Comparison of ENCODE assay signal across 15 cellular contexts in the genomic region with DNA sequence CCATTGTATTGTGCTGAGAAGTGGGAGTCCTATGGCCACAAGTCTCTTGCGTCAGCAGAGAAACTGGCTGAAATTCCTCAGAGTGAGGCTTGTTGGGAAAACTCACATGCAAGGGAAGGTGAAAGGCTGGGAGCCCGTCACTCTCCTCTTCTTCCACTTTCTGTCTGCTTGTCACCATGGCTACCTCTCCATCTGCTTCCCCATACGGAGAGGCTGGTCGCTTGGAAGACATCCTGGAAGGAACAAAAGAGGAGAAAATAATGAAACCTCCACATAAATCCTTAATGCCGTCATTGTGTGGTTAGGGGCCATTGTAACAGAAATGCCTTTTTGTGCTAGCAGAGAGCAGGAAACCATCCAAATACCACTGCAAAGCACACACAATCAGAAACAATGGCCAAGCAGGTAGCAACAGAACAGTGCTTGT. TPM values are rescaled to one million over a fixed set of nuclear protein-coding genes. Genes with fewer than 3 reads are reported as not detected.
A peak's percentile ranks its signal among the peaks of the same experiment; 100 is the strongest.
DNase-seq lines count a peak whose midpoint lies in the region; ATAC-seq and TF ChIP-seq lines count a peak whose summit lies in the region.
"Had no signal": no experiment of that assay in that cellular context is flagged by ENCODE, and none has a peak within 500 bp of the region (broad histone marks: within the 10 kb centered on the region; RNA-seq: fewer than 3 reads in every experiment).

No MANE protein-coding gene starts in this region.

- H3K36me3 ChIP-seq in HUES48 (ENCODE audit: control insufficient read depth, insufficient read depth, low read length): no peaks in the 10 kb centered on the region
- H3K36me3 ChIP-seq in SJCRH30: peaks cover 2% of the 10 kb centered on the region; the same call in 1 of the 2 replicates

- H3K9ac ChIP-seq in HUES48 (ENCODE audit: low read depth, low read length): peak overlapping the region; percentile 3; the same call in 1 of the 2 replicates

- peak overlapping the region; percentile 78 for H3K4me3 Mint-ChIP-seq in neural crest cell
- H3K4me3 Mint-ChIP-seq: activated naive CD4-positive, alpha-beta T cell treated with anti-CD3 and anti-CD28 coated beads, Interleukin-2, amount 50 U/mL, for 24 hours; immature natural killer cell; natural killer cell treated with Interleukin-12 subunit alpha and Interleukin-12 subunit beta and Interleukin-15 and Interleukin-18, amount 100 ng/mL, for 72 hours; stimulated activated naive CD8-positive, alpha-beta T cell treated with anti-CD3 and anti-CD28 coated beads, Interleukin-15, amount 100 ng/mL, for 72 hours had no signal

- 0 out of 2 replicates have a peak, but pooled peaks cover under 1% of the 10 kb centered on the region for H3K9me3 ChIP-seq in HUES48 (ENCODE audit: control insufficient read depth, insufficient read depth, low read length)
- no peaks in the 10 kb centered on the region for H3K9me3 ChIP-seq in SJCRH30 (replicated peaks)

- H3K4me3 ChIP-seq in HUES48 (ENCODE audit: low read depth, low read length) (no peak overlapping the region), SJCRH30 (no peak overlapping the region)

- H3K4me1 ChIP-seq in HUES48 (ENCODE audit: control insufficient read depth, insufficient read depth, low read length) (peaks cover 15% of the 10 kb centered on the region), SJCRH30 (no peaks in the 10 kb centered on the region)

- H3K27me3 ChIP-seq in HUES48 (ENCODE audit: control insufficient read depth, insufficient read depth, low read length) (no peaks in the 10 kb centered on the region), SJCRH30 (no peaks in the 10 kb centered on the region)

- no peak for ATAC-seq in GM18873 (IDR thresholded peaks at IDR 0.05; ENCODE audit: low FRiP score, unreplicated experiment)
- ATAC-seq in GM21723 (IDR thresholded peaks at IDR 0.05; ENCODE audit: unreplicated experiment): no peak
- no peak for ATAC-seq in HG03442 (IDR thresholded peaks at IDR 0.05; ENCODE audit: unreplicated experiment)
- ATAC-seq: natural killer cell treated with Interleukin-12 subunit alpha and Interleukin-12 subunit beta and Interleukin-15 and Interleukin-18, amount 100 ng/mL, for 72 hours; stimulated activated naive CD8-positive, alpha-beta T cell treated with anti-CD3 and anti-CD28 coated beads, Interleukin-15, amount 100 ng/mL, for 72 hours had no signal

- no peak for TF ChIP-seq CTCF in neural crest cell (conservative IDR thresholded peaks at IDR 0.05)

- peaks cover 3% of the 10 kb centered on the region for H3K9me3 Mint-ChIP-seq in neural crest cell
- H3K9me3 Mint-ChIP-seq: activated naive CD4-positive, alpha-beta T cell treated with anti-CD3 and anti-CD28 coated beads, Interleukin-2, amount 50 U/mL, for 24 hours; stimulated activated naive CD8-positive, alpha-beta T cell treated with anti-CD3 and anti-CD28 coated beads, Interleukin-15, amount 100 ng/mL, for 72 hours had no signal

- peaks cover 18% of the 10 kb centered on the region for H3K36me3 Mint-ChIP-seq in neural crest cell (ENCODE audit: low read depth)
- H3K36me3 Mint-ChIP-seq: activated naive CD4-positive, alpha-beta T cell treated with anti-CD3 and anti-CD28 coated beads, Interleukin-2, amount 50 U/mL, for 24 hours; immature natural killer cell; natural killer cell treated with Interleukin-12 subunit alpha and Interleukin-12 subunit beta and Interleukin-15 and Interleukin-18, amount 100 ng/mL, for 72 hours had no signal

- DNase-seq in NCI-H2171 treated with DMSO at 0.1 percent for 48 hours (lab: John Stamatoyannopoulos, UW) (peak; percentile 80), neural crest cell (ENCODE audit: low read depth, low spot score) (peak; percentile 16), SJCRH30 (no peak)
- DNase-seq: activated CD4-positive, alpha-beta T cell treated with anti-CD3 and anti-CD28 coated beads, Interleukin-2, amount 50 U/mL, for 1 hour; effector memory CD4-positive, alpha-beta T cell; immature natural killer cell; stimulated activated naive CD8-positive, alpha-beta T cell treated with anti-CD3 and anti-CD28 coated beads, Interleukin-15, amount 100 ng/mL, for 72 hours; SW 1271 had no signal

- no peaks in the 10 kb centered on the region for H3K27me3 Mint-ChIP-seq in neural crest cell (ENCODE audit: low read depth)
- H3K27me3 Mint-ChIP-seq: activated naive CD4-positive, alpha-beta T cell treated with anti-CD3 and anti-CD28 coated beads, Interleukin-2, amount 50 U/mL, for 24 hours; natural killer cell treated with Interleukin-12 subunit alpha and Interleukin-12 subunit beta and Interleukin-15 and Interleukin-18, amount 100 ng/mL, for 72 hours; stimulated activated naive CD8-positive, alpha-beta T cell treated with anti-CD3 and anti-CD28 coated beads, Interleukin-15, amount 100 ng/mL, for 72 hours had no signal

- H3K27ac Mint-ChIP-seq in neural crest cell (ENCODE audit: unreplicated experiment): peak overlapping the region; percentile 99
- H3K27ac Mint-ChIP-seq: activated naive CD4-positive, alpha-beta T cell treated with anti-CD3 and anti-CD28 coated beads, Interleukin-2, amount 50 U/mL, for 24 hours; immature natural killer cell; natural killer cell treated with Interleukin-12 subunit alpha and Interleukin-12 subunit beta and Interleukin-15 and Interleukin-18, amount 100 ng/mL, for 72 hours; stimulated activated naive CD8-positive, alpha-beta T cell treated with anti-CD3 and anti-CD28 coated beads, Interleukin-15, amount 100 ng/mL, for 72 hours had no signal

- peaks cover 32% of the 10 kb centered on the region for H3K4me1 Mint-ChIP-seq in neural crest cell
- H3K4me1 Mint-ChIP-seq: activated naive CD4-positive, alpha-beta T cell treated with anti-CD3 and anti-CD28 coated beads, Interleukin-2, amount 50 U/mL, for 24 hours; immature natural killer cell; stimulated activated naive CD8-positive, alpha-beta T cell treated with anti-CD3 and anti-CD28 coated beads, Interleukin-15, amount 100 ng/mL, for 72 hours had no signal

- peak overlapping the region; percentile 67 for H3K27ac ChIP-seq in HUES48 (ENCODE audit: low read depth, low read length)
- peak overlapping the region; percentile 16 for H3K27ac ChIP-seq in cingulate gyrus (ENCODE audit: low read depth, low read length)
- no peak overlapping the region for H3K27ac ChIP-seq in SJCRH30

RNA-seq across cellular contexts. Expression of a gene that starts 53.7 kb away (rescaled TPM):
- 86.6 and 86.8 TPM in 2 replicates for total RNA-seq in neural crest cell
- 11.0 and 13.7 TPM in 2 replicates for total RNA-seq in SJCRH30 (2014; rRNA removed; shearing (Covaris generic))

Comparison
In these comparisons a context has a peak if more than half of its experiments do, and no peak if none do; other contexts are left out.
1. DNase-seq: peak in NCI-H2171 treated with DMSO at 0.1 percent for 48 hours (single experiment) and neural crest cell (single experiment); none in SJCRH30 (0 of 2).